ENCODE assay signal across 8 cellular contexts in the genomic region with DNA sequence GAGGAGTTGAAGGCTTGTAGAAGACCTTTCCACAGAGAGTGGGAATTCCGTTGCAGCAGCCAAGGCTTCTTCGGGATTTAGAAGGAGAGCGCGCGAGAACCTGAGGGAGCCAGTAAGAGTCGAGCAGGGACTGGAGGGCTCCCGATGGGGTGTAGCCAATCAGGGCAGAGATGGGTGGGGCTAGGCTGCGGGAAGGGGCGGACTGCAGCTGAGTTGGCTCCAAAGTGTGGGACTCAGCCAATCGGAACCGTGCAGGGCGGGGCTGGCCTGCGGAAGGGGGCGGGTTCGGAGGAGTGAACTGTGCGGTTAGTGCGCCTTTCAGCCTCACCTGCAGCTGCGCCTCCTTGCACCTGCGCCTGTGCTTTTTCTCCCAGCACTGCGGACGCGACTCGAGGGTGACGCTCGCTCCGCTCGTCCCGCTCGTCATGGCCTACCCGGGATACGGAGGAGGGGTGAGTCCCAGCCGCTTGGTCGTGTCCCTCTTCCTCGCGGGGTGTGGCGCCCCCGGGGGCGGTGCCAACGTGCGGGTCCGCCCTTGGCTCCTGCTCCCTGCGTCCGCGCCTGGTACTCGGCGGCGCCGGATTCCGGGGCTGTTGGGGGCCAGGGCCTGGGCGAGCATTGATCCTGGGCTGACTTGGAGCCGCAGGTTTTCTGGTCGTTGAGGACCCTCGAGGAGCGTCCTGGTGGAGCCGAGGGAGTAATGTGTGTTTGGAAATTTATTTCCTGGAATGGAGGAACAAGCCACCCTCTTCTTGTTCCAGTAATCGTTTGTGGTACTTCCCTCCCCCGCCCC. TPM values are rescaled to one million over a fixed set of nuclear protein-coding genes. Genes with fewer than 3 reads are reported as not detected.
DNase-seq lines count a peak whose midpoint lies in the region; ATAC-seq and TF ChIP-seq lines count a peak whose summit lies in the region.

A gene with protein sequence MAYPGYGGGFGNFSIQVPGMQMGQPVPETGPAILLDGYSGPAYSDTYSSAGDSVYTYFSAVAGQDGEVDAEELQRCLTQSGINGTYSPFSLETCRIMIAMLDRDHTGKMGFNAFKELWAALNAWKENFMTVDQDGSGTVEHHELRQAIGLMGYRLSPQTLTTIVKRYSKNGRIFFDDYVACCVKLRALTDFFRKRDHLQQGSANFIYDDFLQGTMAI (plus strand): TSS at position 309 of the 793 bp plus-strand sequence. CDS start 117 bp downstream, at position 426.

- H2BK15ac ChIP-seq in IMR-90 (ENCODE audit: low read depth, low read length): no peak within 1 kb of the TSS

- peak; percentile 100 for ATAC-seq in GM21528 (IDR thresholded peaks at IDR 0.05; ENCODE audit: low FRiP score, unreplicated experiment)
- ATAC-seq in IMR-90 (ENCODE audit: low read depth): peak; percentile 100

- no peak within 1 kb of the TSS for H3K4ac ChIP-seq in IMR-90 (ENCODE audit: low read depth, low read length)

- H3K9ac ChIP-seq in IMR-90 (ENCODE audit: low read depth, low read length) (peak within 1 kb of the TSS; percentile 62), mucosa of rectum (ENCODE audit: low read depth in 1 of 2, low read length in 2 of 2) (peak within 1 kb of the TSS; percentile 73 to 83)

- H2BK5ac ChIP-seq in IMR-90 (ENCODE audit: low read depth, low read length, poor library complexity, severe bottlenecking): no peak within 1 kb of the TSS

- intact Hi-C loops in IMR-90 (cut with micrococcal nuclease): no loop called here

- H3K79me1 ChIP-seq in IMR-90 (ENCODE audit: low read depth in 1 of 2, low read length in 2 of 2): no peaks in the 10 kb centered on the region

- H2BK120ac ChIP-seq in IMR-90 (ENCODE audit: low read depth, low read length): no peak within 1 kb of the TSS

- POLR2A ChIA-PET in IMR-90 (lab: Charles Lee; ENCODE audit: unreplicated experiment): no interaction called here

- H2AK9ac ChIP-seq in IMR-90 (replicated peaks; ENCODE audit: low read depth, low read length, poor library complexity): peak within 1 kb of the TSS; percentile 0

- no peak within 1 kb of the TSS for H2AK5ac ChIP-seq in IMR-90 (ENCODE audit: low read depth, low read length)

- TF ChIP-seq CTCF in IMR-90 (conservative IDR thresholded peaks at IDR 0.05; ENCODE audit: low read depth, low read length): no peak
- TF ChIP-seq CTCF in Peyer's patch (IDR thresholded peaks at IDR 0.05): peak in 2 of 6 experiments; percentile 12 to 30

- H3K9me3 ChIP-seq in IMR-90 (ENCODE audit: control insufficient read depth, insufficient read depth, low read length): no peaks in the 10 kb centered on the region
- H3K9me3 ChIP-seq in Peyer's patch: no peaks in the 10 kb centered on the region
- H3K9me3 ChIP-seq in esophagus (ENCODE audit: control insufficient read depth in 2 of 2, insufficient read depth in 1 of 2, low read depth in 1 of 2, low read length in 1 of 2): no peaks in the 10 kb centered on the region
- no peaks in the 10 kb centered on the region for H3K9me3 ChIP-seq in mucosa of rectum (ENCODE audit: control insufficient read depth in 2 of 2, low read length in 2 of 2)

- no peak within 1 kb of the TSS for H3K23ac ChIP-seq in IMR-90 (ENCODE audit: low read depth, low read length)

- H4K8ac ChIP-seq in IMR-90 (ENCODE audit: low read depth in 2 of 2, low read length in 2 of 2): peak within 1 kb of the TSS; percentile 67 to 76; a peak in 3 of 4 replicates

- H2BK20ac ChIP-seq in IMR-90 (ENCODE audit: low read depth, low read length): no peak within 1 kb of the TSS

- H2AFZ ChIP-seq in IMR-90 (replicated peaks; ENCODE audit: low read length, poor library complexity): peak within 1 kb of the TSS; percentile 94

- H3K4me2 ChIP-seq in IMR-90 (ENCODE audit: low read depth, low read length): peak within 1 kb of the TSS; percentile 86

- TF ChIP-seq POLR2A in IMR-90 (IDR thresholded peaks at IDR 0.05; ENCODE audit: low read depth, low read length) (no peak), Peyer's patch (IDR thresholded peaks at IDR 0.05) (peak; percentile 52 to 61)

- dilution Hi-C loops in IMR-90 (cut with HindIII; ENCODE audit: low sequenced_read_pairs, unreplicated experiment): no loop called here

- H3K27ac ChIP-seq in IMR-90 (ENCODE audit: insufficient read depth, low read length) (no peak within 1 kb of the TSS), Peyer's patch (peak within 1 kb of the TSS; percentile 81 to 91 (median 86)), esophagus (ENCODE audit: low read depth in 2 of 2, low read length in 1 of 2) (peak within 1 kb of the TSS; percentile 89 to 95), mucosa of rectum (ENCODE audit: low read depth in 2 of 2, low read length in 2 of 2) (peak within 1 kb of the TSS; percentile 85 to 88)

- TF ChIP-seq RAD21 in IMR-90 (IDR thresholded peaks at IDR 0.05; ENCODE audit: low read length): no peak

- no peak within 1 kb of the TSS for H4K5ac ChIP-seq in IMR-90 (ENCODE audit: low read depth, low read length)

- no peak within 1 kb of the TSS for H3K56ac ChIP-seq in IMR-90 (ENCODE audit: extremely low read depth, insufficient read depth, low read length)

- CTCF ChIA-PET in IMR-90 (lab: Yijun Ruan, JAX): no interaction called here

- H3K4me3 ChIP-seq in IMR-90 (ENCODE audit: insufficient read depth, low read depth, low read length): peak within 1 kb of the TSS; percentile 96
- H3K4me3 ChIP-seq in Peyer's patch: peak within 1 kb of the TSS; percentile 65 to 93 (median 80)
- peak within 1 kb of the TSS; percentile 78 to 93 for H3K4me3 ChIP-seq in esophagus (ENCODE audit: low read depth in 1 of 2, low read length in 2 of 2)
- peak within 1 kb of the TSS; percentile 90 to 91 for H3K4me3 ChIP-seq in mucosa of rectum (ENCODE audit: low read length in 2 of 2)

- no peak within 1 kb of the TSS for H3K14ac ChIP-seq in IMR-90 (replicated peaks; ENCODE audit: low read depth, low read length)

- no peak within 1 kb of the TSS for H3K18ac ChIP-seq in IMR-90 (ENCODE audit: low read depth, low read length)

- in situ Hi-C loops in IMR-90 (cut with MboI; ENCODE audit: low sequenced_read_pairs): no loop called here

- DNase-seq in DMS 273 treated with DMSO at 0.1 percent for 48 hours (lab: John Stamatoyannopoulos, UW) (peak; percentile 86), IMR-90 (peak; percentile 89), Peyer's patch (peak; percentile 98 to 99 (median 99))
- peak; percentile 99 for DNase-seq in activated T-cell treated with anti-CD3 and anti-CD28 coated beads, Interleukin-2, amount 50 U/mL, for 48 hours
- DNase-seq in stimulated activated CD8-positive, alpha-beta memory T cell treated with anti-CD3 and anti-CD28 coated beads, Interleukin-4, amount 100 ng/mL, for 4 hours (ENCODE audit: low read depth in 2 of 2, low spot score in 1 of 2): peak; percentile 94 to 95

- H4K91ac ChIP-seq in IMR-90 (ENCODE audit: insufficient read depth, low read depth, low read length): no peak within 1 kb of the TSS

- H4K20me1 ChIP-seq in IMR-90 (ENCODE audit: insufficient read depth, low read length): no peaks in the 10 kb centered on the region

- no peaks in the 10 kb centered on the region for H3K9me1 ChIP-seq in IMR-90 (ENCODE audit: insufficient read depth, low read length)

- H3K4me1 ChIP-seq in IMR-90 (ENCODE audit: control insufficient read depth, insufficient read depth, low read length) (no peaks in the 10 kb centered on the region), Peyer's patch (no peaks in the 10 kb centered on the region), esophagus (ENCODE audit: control insufficient read depth in 2 of 2, insufficient read depth in 2 of 2, low read length in 1 of 2) (no peaks in the 10 kb centered on the region), mucosa of rectum (ENCODE audit: control insufficient read depth in 2 of 2, insufficient read depth in 2 of 2, low read length in 2 of 2) (peaks cover 0 to 7% of the 10 kb centered on the region in 2 donors)

- H3K27me3 ChIP-seq in IMR-90 (ENCODE audit: control insufficient read depth, insufficient read depth, low read length) (no peaks in the 10 kb centered on the region), Peyer's patch (no peaks in the 10 kb centered on the region), esophagus (ENCODE audit: control insufficient read depth in 1 of 2, insufficient read depth in 2 of 2, low read length in 2 of 2) (no peaks in the 10 kb centered on the region), mucosa of rectum (ENCODE audit: control insufficient read depth in 2 of 2, insufficient read depth in 2 of 2, low read length in 2 of 2) (no peaks in the 10 kb centered on the region)

- BruUV-seq in IMR-90 (replicated peaks; lab: Mats Ljungman, UMichigan): no TSS peak

- no peaks in the 10 kb centered on the region for H3K36me3 ChIP-seq in IMR-90 (ENCODE audit: control insufficient read depth, insufficient read depth, low read length)
- no peaks in the 10 kb centered on the region for H3K36me3 ChIP-seq in Peyer's patch
- H3K36me3 ChIP-seq in esophagus (ENCODE audit: control insufficient read depth in 2 of 2, insufficient read depth in 2 of 2, low read length in 1 of 2): no peaks in the 10 kb centered on the region
- H3K36me3 ChIP-seq in mucosa of rectum (ENCODE audit: control insufficient read depth in 2 of 2, insufficient read depth in 2 of 2, low read length in 2 of 2): no peaks in the 10 kb centered on the region

- 0% methylated on average over 3 of the region's 57 CpGs; no CpG with 5 or more reads in 1 of the 2 experiments for WGBS in IMR-90 (ENCODE audit: extremely low coverage in 2 of 2, insufficient read length in 1 of 2), 2 experiments
- 1 to 2% methylated on average over 57 of the region's 57 CpGs for WGBS in esophagus, 2 donors

TF ChIP-seq in IMR-90, 13 proteins besides CTCF, POLR2A, EP300 and RAD21:
- no peak for TF ChIP-seq NFE2L2 (IDR thresholded peaks at IDR 0.05; ENCODE audit: low read depth, low read length)
- peak; percentile 46; the same call in 1 of the 2 replicates for TF ChIP-seq MAZ (IDR thresholded peaks at IDR 0.05; ENCODE audit: borderline replicate concordance, low read depth, low read length)
- TF ChIP-seq, protein P1, sequence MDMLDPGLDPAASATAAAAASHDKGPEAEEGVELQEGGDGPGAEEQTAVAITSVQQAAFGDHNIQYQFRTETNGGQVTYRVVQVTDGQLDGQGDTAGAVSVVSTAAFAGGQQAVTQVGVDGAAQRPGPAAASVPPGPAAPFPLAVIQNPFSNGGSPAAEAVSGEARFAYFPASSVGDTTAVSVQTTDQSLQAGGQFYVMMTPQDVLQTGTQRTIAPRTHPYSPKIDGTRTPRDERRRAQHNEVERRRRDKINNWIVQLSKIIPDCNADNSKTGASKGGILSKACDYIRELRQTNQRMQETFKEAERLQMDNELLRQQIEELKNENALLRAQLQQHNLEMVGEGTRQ (IDR thresholded peaks at IDR 0.05; ENCODE audit: low read depth, low read length): no peak

RNA-seq across cellular contexts. Expression of the gene that starts here (rescaled TPM):
- total RNA-seq in IMR-90 (2012; rRNA removed): 3.6 and 9.7 TPM in 2 replicates
- 2.2 and 2.3 TPM in 2 replicates for polyA plus RNA-seq in IMR-90 (2012; rRNA removed)
- polyA plus RNA-seq in IMR-90 (2012; cell fraction: cytosol; rRNA removed): 1.1 and 3.5 TPM in 2 replicates
- polyA plus RNA-seq in IMR-90 (2012; cell fraction: nucleus; rRNA removed; ENCODE audit: low replicate concordance): 1.1 and 3.5 TPM in 2 replicates
- 10 to 100 TPM; 17.9 to 25.6 (median 23.3) TPM for total RNA-seq in Peyer's patch
- polyA plus RNA-seq in esophagus: 1 to 10 TPM; 6.5 to 7.1 TPM
